1 cellular context compared by ENCODE assay signal in genomic region chr3:179218213-179218612, GRCh38. TPM values are rescaled to one million over a fixed set of nuclear protein-coding genes. Genes with fewer than 3 reads are reported as not detected.
"Had no signal": no experiment of that assay in that cellular context is flagged by ENCODE, and none has a peak within 500 bp of the region (broad histone marks: within the 10 kb centered on the region; RNA-seq: fewer than 3 reads in every experiment).

No MANE protein-coding gene starts in this region.

RNA-seq across cellular contexts. Expression of gene KCNMB3, which starts 32.7 kb away (rescaled TPM):
- polyA plus RNA-seq: smooth muscle cell had no signal
